18 cellular contexts compared by ENCODE assay signal in the genomic region with DNA sequence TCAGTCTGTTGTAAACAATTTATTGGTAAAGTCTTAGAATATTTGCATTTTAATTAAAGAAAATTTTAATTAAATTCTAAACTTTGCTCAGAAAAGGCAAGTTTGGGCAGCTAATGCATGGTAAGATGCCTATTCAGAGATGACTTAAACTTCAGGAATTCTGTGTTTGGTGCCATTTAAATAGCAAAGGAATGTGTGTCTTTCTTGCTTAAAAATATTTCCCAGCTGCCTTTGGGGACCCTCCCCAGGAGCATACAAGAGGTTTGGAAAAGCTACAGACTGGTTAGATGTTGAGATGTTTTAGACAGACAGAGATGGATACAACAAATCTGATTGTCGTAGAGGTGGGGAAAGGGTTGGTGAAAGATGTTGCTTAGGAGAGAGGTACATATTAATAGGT. TPM values are rescaled to one million over a fixed set of nuclear protein-coding genes. Genes with fewer than 3 reads are reported as not detected.
"Had no signal": no experiment of that assay in that cellular context is flagged by ENCODE, and none has a peak within 500 bp of the region (broad histone marks: within the 10 kb centered on the region; RNA-seq: fewer than 3 reads in every experiment).

No MANE protein-coding gene starts in this region.

- FAIRE-seq: urothelium cell line had no signal

- H3K27ac ChIP-seq: coronary artery, esophagus muscularis mucosa, foreskin keratinocyte, left ventricle myocardium inferior, pancreas, thyroid gland had no signal

- H3K36me3 ChIP-seq: esophagus muscularis mucosa, left ventricle myocardium inferior, pancreas, thyroid gland had no signal

- ATAC-seq: activated naive CD8-positive, alpha-beta T cell treated with anti-CD3 and anti-CD28 coated beads, Interleukin-2, amount 50 U/mL, for 24 hours; activated T-helper 17 cell treated with anti-CD3 and anti-CD28 coated beads, Interleukin-2, amount 50 U/mL, for 72 hours; foreskin keratinocyte; naive thymus-derived CD8-positive, alpha-beta T cell; pancreas; sciatic nerve; stimulated activated effector memory CD8-positive, alpha-beta T cell treated with anti-CD3 and anti-CD28 coated beads, Interleukin-12 subunit alpha, Interleukin-12 subunit beta, amount 100 ng/mL, for 72 hours had no signal

- H3K9me3 ChIP-seq: esophagus muscularis mucosa, left ventricle myocardium inferior, pancreas, thyroid gland had no signal

- DNase-seq: activated CD4-positive, alpha-beta T cell treated with anti-CD3 and anti-CD28 coated beads for 1 hour; activated CD4-positive, alpha-beta T cell treated with anti-CD3 and anti-CD28 coated beads, Interleukin-2, amount 50 U/mL, for 4 hours; activated naive CD4-positive, alpha-beta T cell treated with Interleukin-2 at 50 U/mL for 16 hours; activated naive CD8-positive, alpha-beta T cell treated with anti-CD3 and anti-CD28 coated beads, Interleukin-2, amount 50 U/mL, for 24 hours; aorta; caudate nucleus; left ventricle myocardium inferior; naive thymus-derived CD8-positive, alpha-beta T cell; pancreas; stimulated activated CD4-positive, alpha-beta T cell treated with anti-CD3 and anti-CD28 coated beads, Interleukin-2, amount 100 ng/mL, for 24 hours; thyroid gland had no signal

- H3K4me3 ChIP-seq: coronary artery, esophagus muscularis mucosa, left ventricle myocardium inferior, pancreas, thyroid gland had no signal

- H3K27me3 ChIP-seq: esophagus muscularis mucosa, foreskin keratinocyte, pancreas, thyroid gland had no signal

RNA-seq across cellular contexts. Expression of gene AFF2, which starts 36.5 kb away (rescaled TPM):
- polyA plus RNA-seq: foreskin keratinocyte had no signal
